In genomic region chr1:17118706-17119075, GRCh38 we compare ENCODE assay signal across 8 cellular contexts. TPM values are rescaled to one million over a fixed set of nuclear protein-coding genes. Genes with fewer than 3 reads are reported as not detected.
DNase-seq lines count a peak whose midpoint lies in the region; ATAC-seq and TF ChIP-seq lines count a peak whose summit lies in the region.

No MANE protein-coding gene starts in this region.

- peak overlapping the region; percentile 15 for H3K4me3 Mint-ChIP-seq in CD8-positive, alpha-beta T cell
- H3K4me3 Mint-ChIP-seq in effector memory CD8-positive, alpha-beta T cell: peak overlapping the region; percentile 35 to 58

- 29% methylated on average over 14 of the region's 14 CpGs for WGBS in prostate gland

- H3K9me3 Mint-ChIP-seq in CD8-positive, alpha-beta T cell: no peaks in the 10 kb centered on the region
- no peaks in the 10 kb centered on the region for H3K9me3 Mint-ChIP-seq in effector memory CD8-positive, alpha-beta T cell

- peaks cover 15% of the 10 kb centered on the region for H3K27me3 ChIP-seq in CD8-positive, alpha-beta T cell (ENCODE audit: insufficient read depth, low read length)
- peaks cover 57% of the 10 kb centered on the region for H3K27me3 ChIP-seq in osteoblast (ENCODE audit: insufficient read depth, low read length)
- H3K27me3 ChIP-seq in prostate gland (replicated peaks; ENCODE audit: insufficient read depth): no peaks in the 10 kb centered on the region

- H3K27ac Mint-ChIP-seq in CD8-positive, alpha-beta T cell: no peak overlapping the region
- no peak overlapping the region for H3K27ac Mint-ChIP-seq in effector memory CD8-positive, alpha-beta T cell

- peak overlapping the region; percentile 76 for H3K4me2 ChIP-seq in osteoblast (ENCODE audit: insufficient read depth, low read length)

- no peaks in the 10 kb centered on the region for H3K9me3 ChIP-seq in CD8-positive, alpha-beta T cell (ENCODE audit: low read length)
- H3K9me3 ChIP-seq in osteoblast (ENCODE audit: low read depth, low read length): no peaks in the 10 kb centered on the region
- H3K9me3 ChIP-seq in prostate gland: no peaks in the 10 kb centered on the region

- no peaks in the 10 kb centered on the region for H3K36me3 ChIP-seq in CD8-positive, alpha-beta T cell (ENCODE audit: insufficient read depth, low read length)
- H3K36me3 ChIP-seq in osteoblast (ENCODE audit: insufficient read depth, low read length) (no peaks in the 10 kb centered on the region), prostate gland (no peaks in the 10 kb centered on the region)

- TF ChIP-seq CTCF in CD8-positive, alpha-beta T cell (IDR thresholded peaks at IDR 0.05): no peak
- no peak for TF ChIP-seq CTCF in LNCaP clone FGC (IDR thresholded peaks at IDR 0.05; ENCODE audit: control insufficient read depth, extremely low read depth, insufficient read depth)
- no peak for TF ChIP-seq CTCF in osteoblast (IDR thresholded peaks at IDR 0.05; ENCODE audit: extremely low read depth, low read depth, low read length)
- TF ChIP-seq CTCF in prostate gland (IDR thresholded peaks at IDR 0.05): no peak

- ATAC-seq in CD8-positive, alpha-beta T cell: no peak
- ATAC-seq in effector memory CD8-positive, alpha-beta T cell (replicated peaks): no peak
- no peak for ATAC-seq in HG03159 (IDR thresholded peaks at IDR 0.05; ENCODE audit: unreplicated experiment)
- no peak for ATAC-seq in GM19467 (IDR thresholded peaks at IDR 0.05; ENCODE audit: unreplicated experiment)

- no peak overlapping the region for H3K27ac ChIP-seq in CD8-positive, alpha-beta T cell (ENCODE audit: low read depth, low read length)
- no peak overlapping the region for H3K27ac ChIP-seq in osteoblast (ENCODE audit: low read depth, low read length)
- no peak overlapping the region for H3K27ac ChIP-seq in prostate gland

- no peaks in the 10 kb centered on the region for H3K36me3 Mint-ChIP-seq in CD8-positive, alpha-beta T cell
- peaks cover 3% of the 10 kb centered on the region for H3K36me3 Mint-ChIP-seq in effector memory CD8-positive, alpha-beta T cell (ENCODE audit: insufficient read depth)

- H3K79me2 ChIP-seq in osteoblast (ENCODE audit: insufficient read depth, low read length): no peaks in the 10 kb centered on the region

- intact Hi-C loops in CD8-positive, alpha-beta T cell (cut with DNase I, micrococcal nuclease): no loop called here
- intact Hi-C loops in prostate gland (cut with DNase I): no loop called here

- CTCF ChIA-PET in CD8-positive, alpha-beta T cell (lab: Charles Lee): interaction anchor here (14.5 kb wide), 1 partner anchor 120 kb away, joined by 322 read pairs; no protein-coding TSS in a partner anchor

- TF ChIP-seq POLR2A in prostate gland (IDR thresholded peaks at IDR 0.05): no peak

- peaks cover 44% of the 10 kb centered on the region for H3K27me3 Mint-ChIP-seq in CD8-positive, alpha-beta T cell (ENCODE audit: low read depth)
- peaks cover 63 to 100% of the 10 kb centered on the region in 2 donors for H3K27me3 Mint-ChIP-seq in effector memory CD8-positive, alpha-beta T cell

- peaks cover 7% of the 10 kb centered on the region for H3K4me1 Mint-ChIP-seq in CD8-positive, alpha-beta T cell (ENCODE audit: low read depth)
- peaks cover 0 to 8% of the 10 kb centered on the region in 2 donors for H3K4me1 Mint-ChIP-seq in effector memory CD8-positive, alpha-beta T cell (ENCODE audit: low read depth in 2 of 2)

- peaks cover 12% of the 10 kb centered on the region for H3K4me1 ChIP-seq in CD8-positive, alpha-beta T cell (ENCODE audit: insufficient read depth, low read length)
- H3K4me1 ChIP-seq in osteoblast (ENCODE audit: insufficient read depth, low read length) (peaks cover 25% of the 10 kb centered on the region), prostate gland (replicated peaks) (peaks cover 3% of the 10 kb centered on the region)

- no peak overlapping the region for H2AFZ ChIP-seq in osteoblast (ENCODE audit: low read length)

- peak overlapping the region; percentile 27 for H3K4me3 ChIP-seq in CD8-positive, alpha-beta T cell (ENCODE audit: low read depth, low read length)
- peak overlapping the region; percentile 41 for H3K4me3 ChIP-seq in LNCaP clone FGC (ENCODE audit: low read depth, low read length)
- H3K4me3 ChIP-seq in osteoblast (ENCODE audit: insufficient read depth, low read length): no peak overlapping the region
- peak overlapping the region in 1 of 2 donors; percentile 22 for H3K4me3 ChIP-seq in prostate gland

- no peaks in the 10 kb centered on the region for H4K20me1 ChIP-seq in osteoblast (ENCODE audit: insufficient read depth, low read length)

- POLR2A ChIA-PET in CD8-positive, alpha-beta T cell (lab: Charles Lee): no interaction called here

- peak in 1 of 7 experiments; percentile 19 for DNase-seq in CD8-positive, alpha-beta T cell
- DNase-seq in LNCaP clone FGC (ENCODE audit: low read depth): no peak
- DNase-seq in effector memory CD8-positive, alpha-beta T cell: no peak
- DNase-seq in osteoblast (ENCODE audit: insufficient read length, low spot score, missing footprints): peak; percentile 82
- no peak for DNase-seq in prostate gland (ENCODE audit: low spot score)
- no peak for DNase-seq in DMS53 treated with DMSO at 0.1 percent for 48 hours (lab: John Stamatoyannopoulos, UW; ENCODE audit: unreplicated experiment)

RNA-seq across cellular contexts. Expression of gene PADI2, which starts 0.6 kb away (rescaled TPM):
- total RNA-seq in CD8-positive, alpha-beta T cell: not detected
- total RNA-seq in osteoblast: under 0.01 and 0.29 TPM in 2 replicates
- total RNA-seq in prostate gland: 1 to 10 TPM; 1.1 to 5.0 TPM
